10 cellular contexts compared by ENCODE assay signal in the genomic region with DNA sequence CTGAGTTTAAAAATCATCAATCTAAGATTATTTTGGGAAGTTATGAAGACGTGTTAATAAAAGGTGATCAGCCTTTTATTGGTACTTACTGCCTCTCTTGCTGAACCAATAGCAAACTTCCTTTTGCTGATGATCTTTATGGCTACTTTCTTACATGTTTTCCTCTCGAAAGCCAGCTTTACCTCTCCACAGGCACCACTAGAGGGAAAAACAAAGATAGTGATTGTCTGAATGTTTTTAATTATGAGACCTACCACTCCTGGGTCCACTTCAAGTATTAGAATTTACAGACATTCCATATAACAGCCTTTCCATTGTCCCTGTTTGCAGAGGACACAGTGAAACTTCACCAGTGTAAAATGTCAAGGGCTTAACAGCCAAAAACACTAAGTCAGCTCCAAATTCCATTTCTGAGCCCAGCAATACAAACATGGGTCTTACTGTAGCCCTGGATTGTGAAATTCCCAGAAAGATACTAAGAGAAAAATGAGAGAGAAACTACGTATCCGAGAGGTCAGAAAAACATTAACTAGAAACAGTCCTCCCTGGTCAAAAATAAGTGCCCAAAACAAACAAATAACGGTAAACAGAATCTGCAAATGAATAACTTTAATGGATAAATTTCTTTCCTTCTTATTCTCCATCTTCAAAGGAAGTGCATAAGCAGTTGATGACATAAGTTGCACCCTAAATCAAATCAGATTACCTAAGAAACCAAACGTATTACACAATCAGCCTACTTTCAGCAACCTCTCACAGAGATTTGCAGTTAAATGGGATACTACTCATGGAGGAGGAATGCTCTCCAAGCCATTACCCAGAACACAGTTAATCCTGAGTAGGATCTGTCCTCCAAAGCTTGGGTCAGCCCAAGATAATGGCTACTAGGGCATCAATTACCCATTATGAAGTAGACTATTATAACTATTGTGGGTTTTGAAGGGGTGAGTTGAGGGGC. TPM values are rescaled to one million over a fixed set of nuclear protein-coding genes. Genes with fewer than 3 reads are reported as not detected.
DNase-seq lines count a peak whose midpoint lies in the region; ATAC-seq, FAIRE-seq and TF ChIP-seq lines count a peak whose summit lies in the region.
"Had no signal": no experiment of that assay in that cellular context is flagged by ENCODE, and none has a peak within 500 bp of the region (broad histone marks: within the 10 kb centered on the region; RNA-seq: fewer than 3 reads in every experiment).

No MANE protein-coding gene starts in this region.

- no peak overlapping the region for H3K4ac ChIP-seq in neuronal stem cell (ENCODE audit: low read length)

- WGBS in gastroesophageal sphincter (ENCODE audit: low coverage in 1 of 2), 2 donors = 44 to 56% methylated on average over 6 of the region's 6 CpGs
- WGBS in neuronal stem cell (ENCODE audit: extremely low coverage in 2 of 2, insufficient read length in 2 of 2, insufficient replicate concordance in 1 of 2), 2 donors = no CpG with 5 or more reads among the region's 6 CpGs

- H3K27me3 ChIP-seq in gastroesophageal sphincter (no peaks in the 10 kb centered on the region), gastrocnemius medialis (no peaks in the 10 kb centered on the region), neuronal stem cell (ENCODE audit: control insufficient read depth in 3 of 3, insufficient read depth in 3 of 3, low read depth in 1 of 3, low read length in 3 of 3) (no peaks in the 10 kb centered on the region)

- H4K8ac ChIP-seq in neuronal stem cell (ENCODE audit: low read depth, low read length) = no peak overlapping the region

- H2BK12ac ChIP-seq in neuronal stem cell (ENCODE audit: low read length) = no peak overlapping the region

- H3K36me3 ChIP-seq in gastroesophageal sphincter (no peaks in the 10 kb centered on the region), gastrocnemius medialis (no peaks in the 10 kb centered on the region), neuronal stem cell (replicated peaks in 1 of 2; ENCODE audit: control insufficient read depth in 2 of 2, insufficient read depth in 2 of 2, low read length in 2 of 2) (peaks cover 2 to 66% of the 10 kb centered on the region in 2 donors)

- H2BK15ac ChIP-seq in neuronal stem cell (ENCODE audit: low read length) = no peak overlapping the region

- no peak overlapping the region for H4K91ac ChIP-seq in neuronal stem cell (ENCODE audit: low read depth, low read length, poor library complexity)

- FAIRE-seq in H54 (lab: Jason Lieb, UNC) = peak; percentile 96

- TF ChIP-seq CTCF in gastroesophageal sphincter (IDR thresholded peaks at IDR 0.05) (no peak), gastrocnemius medialis (IDR thresholded peaks at IDR 0.05 in 4 of 5, conservative IDR thresholded peaks at IDR 0.05 in 1 of 5) (peak in 1 of 5 experiments; percentile 15)

- H2BK120ac ChIP-seq in neuronal stem cell (ENCODE audit: low read depth, low read length) = no peak overlapping the region

- H2AK5ac ChIP-seq in neuronal stem cell (ENCODE audit: low read depth, low read length) = no peak overlapping the region

- H3K27ac ChIP-seq in gastroesophageal sphincter = peak overlapping the region in 3 of 4 donors; percentile 26 to 70 (median 47)
- peak overlapping the region; percentile 27 to 54 (median 47) for H3K27ac ChIP-seq in gastrocnemius medialis
- H3K27ac ChIP-seq in neuronal stem cell (replicated peaks; ENCODE audit: low read length) = no peak overlapping the region
- H3K27ac ChIP-seq in substantia nigra (ENCODE audit: low read depth, low read length, poor library complexity, severe bottlenecking) = no peak overlapping the region

- peak; percentile 22 for DNase-seq in H54 (ENCODE audit: insufficient read length, low spot score)
- DNase-seq in T1000 (lab: John Stamatoyannopoulos, UW) = peak; percentile 7
- DNase-seq in gastrocnemius medialis = peak in 1 of 2 donors; percentile 6
- no peak for DNase-seq in ecto neural progenitor cell (ENCODE audit: low spot score)
- DNase-seq in NCI-H2171 treated with DMSO at 0.1 percent for 48 hours (lab: John Stamatoyannopoulos, UW) = no peak
- no peak for DNase-seq in neuronal stem cell (ENCODE audit: low spot score)
- no peak for DNase-seq in substantia nigra (lab: John Stamatoyannopoulos, UW)
- DNase-seq: activated effector memory CD4-positive, alpha-beta T cell treated with Interleukin-2 at 50 U/mL for 16 hours; NCI-H1092 treated with DMSO at 0.1 percent for 48 hours had no signal

- H3K14ac ChIP-seq in neuronal stem cell (ENCODE audit: low read length) = no peak overlapping the region

- peak; percentile 96 for ATAC-seq in gastroesophageal sphincter
- ATAC-seq in gastrocnemius medialis = peak; percentile 85 to 94

- no peak overlapping the region for H3K9ac ChIP-seq in neuronal stem cell (ENCODE audit: low read depth, low read length, poor library complexity)

- H3K4me2 ChIP-seq in neuronal stem cell (ENCODE audit: insufficient read depth, low read length, poor library complexity, severe bottlenecking) = no peak overlapping the region

- TF ChIP-seq POLR2A in H54 (IDR thresholded peaks at IDR 0.05; ENCODE audit: low read depth, low read length) = no peak
- no peak for TF ChIP-seq POLR2A in gastroesophageal sphincter (IDR thresholded peaks at IDR 0.05)
- TF ChIP-seq POLR2A in gastrocnemius medialis (IDR thresholded peaks at IDR 0.05) = no peak

- intact Hi-C loops in gastrocnemius medialis (cut with DNase I; ENCODE audit: low total_unique reads) = loop anchor here (2.0 kb wide), 1 partner anchor 31 kb away; no protein-coding TSS in a partner anchor

- peaks cover 0 to 5% (median 0%) of the 10 kb centered on the region in 3 donors for H3K4me1 ChIP-seq in gastroesophageal sphincter
- H3K4me1 ChIP-seq in gastrocnemius medialis = peaks cover 20 to 31% of the 10 kb centered on the region in 2 donors
- H3K4me1 ChIP-seq in neuronal stem cell (ENCODE audit: control insufficient read depth in 2 of 2, insufficient read depth in 1 of 2, low read depth in 1 of 2, low read length in 2 of 2) = no peaks in the 10 kb centered on the region

- H3K18ac ChIP-seq in neuronal stem cell (ENCODE audit: low read length) = no peak overlapping the region

- H3K4me3 ChIP-seq in gastroesophageal sphincter (no peak overlapping the region), gastrocnemius medialis (peak overlapping the region in 1 of 4 donors; percentile 0), neuronal stem cell (ENCODE audit: low read length in 2 of 2) (no peak overlapping the region)

- H3K9me3 ChIP-seq in gastroesophageal sphincter = no peaks in the 10 kb centered on the region
- H3K9me3 ChIP-seq in gastrocnemius medialis = no peaks in the 10 kb centered on the region
- peaks cover 0 to 6% of the 10 kb centered on the region in 2 donors for H3K9me3 ChIP-seq in neuronal stem cell (replicated peaks in 1 of 2; ENCODE audit: control insufficient read depth in 2 of 2, insufficient read depth in 1 of 2, low read depth in 1 of 2, low read length in 2 of 2)

- H2AFZ ChIP-seq in neuronal stem cell (ENCODE audit: low read length) = no peak overlapping the region

- no peak for TF ChIP-seq EP300 in gastroesophageal sphincter (IDR thresholded peaks at IDR 0.05)

- no peak overlapping the region for H3K23ac ChIP-seq in neuronal stem cell (ENCODE audit: low read depth, low read length, poor library complexity)

- in situ Hi-C loops in gastrocnemius medialis (cut with MboI; ENCODE audit: low sequenced_read_pairs in 4 of 4) = no loop called here

- no peak overlapping the region for H2BK5ac ChIP-seq in neuronal stem cell (ENCODE audit: low read length)

- no peaks in the 10 kb centered on the region for H3K79me1 ChIP-seq in neuronal stem cell (ENCODE audit: low read depth, low read length)

RNA-seq across cellular contexts. Expression of a gene that starts 29.5 kb away (rescaled TPM):
- total RNA-seq in gastroesophageal sphincter = 10 to 100 TPM in 1 of 4 donors, 1 to 10 TPM in 3; 3.4 to 11.7 (median 4.8) TPM
- 1 to 10 TPM in 3 of 4 donors, under 1 TPM in 1; 0.58 to 5.7 (median 3.7) TPM for total RNA-seq in gastrocnemius medialis
- 28.1 TPM for polyA plus RNA-seq in neuronal stem cell (2013, experiment 1 of 2)
- 30.7 TPM for polyA plus RNA-seq in neuronal stem cell (2013, experiment 2 of 2)

RNA-seq across cellular contexts. Expression of a gene that starts 29.7 kb away (rescaled TPM):
- total RNA-seq in gastroesophageal sphincter = 10 to 100 TPM; 14.0 to 17.1 (median 15.0) TPM
- 10 to 100 TPM; 14.4 to 30.4 (median 22.9) TPM for total RNA-seq in gastrocnemius medialis
- 16.8 TPM for polyA plus RNA-seq in neuronal stem cell (2013, experiment 1 of 2)
- polyA plus RNA-seq in neuronal stem cell (2013, experiment 2 of 2) = 16.6 TPM

RNA-seq across cellular contexts. Expression of a gene that starts 32.5 kb away (rescaled TPM):
- 100 to 1,000 TPM in 1 of 4 donors, 10 to 100 TPM in 3; 35.1 to 138 (median 50.8) TPM for total RNA-seq in gastroesophageal sphincter
- 10 to 100 TPM in 2 of 4 donors, 1 to 10 TPM in 2; 6.3 to 18.1 (median 8.4) TPM for total RNA-seq in gastrocnemius medialis
- 13.9 TPM for polyA plus RNA-seq in neuronal stem cell (2013, experiment 1 of 2)
- 14.4 TPM for polyA plus RNA-seq in neuronal stem cell (2013, experiment 2 of 2)

Comparison
In these comparisons a context has a peak if more than half of its experiments do, and no peak if none do; other contexts are left out.
1. DNase-seq: peak in H54 (single experiment) and T1000 (single experiment); none in ecto neural progenitor cell (single experiment), NCI-H2171 treated with DMSO at 0.1 percent for 48 hours (single experiment), neuronal stem cell (single experiment) and substantia nigra (0 of 49).
2. H3K27ac ChIP-seq: peak in gastroesophageal sphincter (3 of 4) and gastrocnemius medialis (4 of 4); none in neuronal stem cell (single experiment) and substantia nigra (single experiment).